Comparison of ENCODE assay signal across 20 cellular contexts in genomic region chrX:3679669-3680068, GRCh38. TPM values are rescaled to one million over a fixed set of nuclear protein-coding genes. Genes with fewer than 3 reads are reported as not detected.
DNase-seq lines count a peak whose midpoint lies in the region; ATAC-seq and TF ChIP-seq lines count a peak whose summit lies in the region.
"Had no signal": no experiment of that assay in that cellular context is flagged by ENCODE, and none has a peak within 500 bp of the region (broad histone marks: within the 10 kb centered on the region; RNA-seq: fewer than 3 reads in every experiment).

No MANE protein-coding gene starts in this region.

- H3K9me3 Mint-ChIP-seq in activated T-cell treated with anti-CD3 and anti-CD28 coated beads, Interleukin-2, amount 50 U/mL, for 24 hours = no peaks in the 10 kb centered on the region
- no peaks in the 10 kb centered on the region for H3K9me3 Mint-ChIP-seq in activated T-cell treated with anti-CD3 and anti-CD28 coated beads, Interleukin-2, amount 50 U/mL, for 4 hours
- no peaks in the 10 kb centered on the region for H3K9me3 Mint-ChIP-seq in T-cell
- H3K9me3 Mint-ChIP-seq: CD8-positive, alpha-beta memory T cell; H9 had no signal

- in situ Hi-C loops in transverse colon (cut with MboI; ENCODE audit: low pct_ligation_motif_present in 1 of 4, low pct_unique_long_range_greater_than_20kb in 1 of 4, low sequenced_read_pairs in 3 of 4) = no loop called here
- in situ Hi-C loops in G401 (cut with HindIII; ENCODE audit: low sequenced_read_pairs) = no loop called here

- CTCF ChIA-PET in T-cell (lab: Charles Lee) = no interaction called here

- H3K4me1 Mint-ChIP-seq in activated T-cell treated with anti-CD3 and anti-CD28 coated beads, Interleukin-2, amount 50 U/mL, for 24 hours (ENCODE audit: low read depth) = peaks cover 28% of the 10 kb centered on the region
- peaks cover 20% of the 10 kb centered on the region for H3K4me1 Mint-ChIP-seq in activated T-cell treated with anti-CD3 and anti-CD28 coated beads, Interleukin-2, amount 50 U/mL, for 4 hours (ENCODE audit: low read depth)
- H3K4me1 Mint-ChIP-seq in T-cell = peaks cover 38 to 44% (median 42%) of the 10 kb centered on the region in 3 donors

- H3K9me3 ChIP-seq in colonic mucosa = no peaks in the 10 kb centered on the region
- no peaks in the 10 kb centered on the region for H3K9me3 ChIP-seq in transverse colon
- H3K9me3 ChIP-seq: A549 had no signal

- intact Hi-C loops in colonic mucosa (cut with DNase I) = no loop called here
- intact Hi-C loops in transverse colon (cut with DNase I; ENCODE audit: low total_unique reads) = no loop called here

- H3K36me3 ChIP-seq in colonic mucosa (no peaks in the 10 kb centered on the region), transverse colon (no peaks in the 10 kb centered on the region)

- H3K4me3 ChIP-seq in colonic mucosa (no peak overlapping the region), transverse colon (no peak overlapping the region)
- H3K4me3 ChIP-seq: A549 had no signal

- H3K27me3 Mint-ChIP-seq in activated T-cell treated with anti-CD3 and anti-CD28 coated beads, Interleukin-2, amount 50 U/mL, for 24 hours = no peaks in the 10 kb centered on the region
- no peaks in the 10 kb centered on the region for H3K27me3 Mint-ChIP-seq in activated T-cell treated with anti-CD3 and anti-CD28 coated beads, Interleukin-2, amount 50 U/mL, for 4 hours (ENCODE audit: low read depth)
- no peaks in the 10 kb centered on the region for H3K27me3 Mint-ChIP-seq in T-cell
- H3K27me3 Mint-ChIP-seq: CD8-positive, alpha-beta memory T cell; IgD-negative memory B cell had no signal

- H3K27ac ChIP-seq in colonic mucosa = no peak overlapping the region
- peak overlapping the region in 1 of 4 donors; percentile 59 for H3K27ac ChIP-seq in transverse colon
- H3K27ac ChIP-seq: 22Rv1, A549 had no signal

- H3K27ac Mint-ChIP-seq in activated T-cell treated with anti-CD3 and anti-CD28 coated beads, Interleukin-2, amount 50 U/mL, for 24 hours = peak overlapping the region; percentile 53
- H3K27ac Mint-ChIP-seq in T-cell = peak overlapping the region; percentile 27 to 63

- DNase-seq in activated T-cell treated with anti-CD3 and anti-CD28 coated beads, Interleukin-2, amount 50 U/mL, for 24 hours = no peak
- DNase-seq in activated T-cell treated with anti-CD3 and anti-CD28 coated beads, Interleukin-2, amount 50 U/mL, for 4 hours = no peak
- DNase-seq in T-cell = no peak
- DNase-seq in colonic mucosa = peak; percentile 71
- peak; percentile 55 for DNase-seq in transverse colon
- DNase-seq in T-helper 2 cell = no peak
- no peak for DNase-seq in G401 (ENCODE audit: low spot score)
- DNase-seq: AML-193; CD8-positive, alpha-beta memory T cell; COR-L47; DMS 273 treated with DMSO at 0.1 percent for 48 hours; DMS53; GDM1; H9 had no signal

- WGBS in transverse colon (ENCODE audit: low coverage in 1 of 2), 2 donors = 55% methylated on average over 4 of the region's 4 CpGs; no CpG with 5 or more reads in 1 of the 2 donors

- no peak for TF ChIP-seq EP300 in transverse colon (IDR thresholded peaks at IDR 0.05; ENCODE audit: low read depth)

- TF ChIP-seq CTCF in colonic mucosa (IDR thresholded peaks at IDR 0.05) (no peak), transverse colon (IDR thresholded peaks at IDR 0.05) (no peak)

- H3K36me3 Mint-ChIP-seq in activated T-cell treated with anti-CD3 and anti-CD28 coated beads, Interleukin-2, amount 50 U/mL, for 24 hours (ENCODE audit: low read depth) = peaks cover 23% of the 10 kb centered on the region
- peaks cover 3% of the 10 kb centered on the region for H3K36me3 Mint-ChIP-seq in activated T-cell treated with anti-CD3 and anti-CD28 coated beads, Interleukin-2, amount 50 U/mL, for 4 hours (ENCODE audit: insufficient read depth)
- peaks cover 10% of the 10 kb centered on the region for H3K36me3 Mint-ChIP-seq in T-cell

- H3K9ac ChIP-seq in colonic mucosa (ENCODE audit: low read depth in 2 of 2, low read length in 2 of 2) = no peak overlapping the region

- no peaks in the 10 kb centered on the region for H3K27me3 ChIP-seq in colonic mucosa
- H3K27me3 ChIP-seq in transverse colon = no peaks in the 10 kb centered on the region

- POLR2A ChIA-PET in T-cell (lab: Charles Lee) = no interaction called here

- no peak for ATAC-seq in activated T-cell treated with anti-CD3 and anti-CD28 coated beads, Interleukin-2, amount 50 U/mL, for 4 hours
- no peak for ATAC-seq in T-cell (replicated peaks in 1 of 4)
- ATAC-seq in GM18498 (IDR thresholded peaks at IDR 0.05; ENCODE audit: unreplicated experiment) = no peak
- ATAC-seq: A549, HepG2 had no signal

- H3K4me1 ChIP-seq in colonic mucosa (peaks cover 8% of the 10 kb centered on the region), transverse colon (peaks cover 0 to 26% (median 19%) of the 10 kb centered on the region in 4 donors)

- no peak for TF ChIP-seq POLR2A in transverse colon (IDR thresholded peaks at IDR 0.05)

- H3K4me3 Mint-ChIP-seq in activated T-cell treated with anti-CD3 and anti-CD28 coated beads, Interleukin-2, amount 50 U/mL, for 24 hours = no peak overlapping the region
- H3K4me3 Mint-ChIP-seq in activated T-cell treated with anti-CD3 and anti-CD28 coated beads, Interleukin-2, amount 50 U/mL, for 4 hours = no peak overlapping the region
- H3K4me3 Mint-ChIP-seq in T-cell = no peak overlapping the region
- H3K4me3 Mint-ChIP-seq: CD14-positive monocyte, H9 had no signal

RNA-seq across cellular contexts. Expression of gene PRKX, which starts 33.8 kb away (rescaled TPM):
- total RNA-seq in activated T-cell treated with anti-CD3 and anti-CD28 coated beads, Interleukin-2, amount 50 U/mL, for 4 hours = 10 to 100 TPM; 29.5 to 40.8 (median 29.8) TPM
- 10 to 100 TPM; 55.9 to 83.2 (median 63.2) TPM for total RNA-seq in T-cell
- total RNA-seq in colonic mucosa = 10 to 100 TPM; 32.4 to 38.2 TPM
- total RNA-seq in transverse colon = 10 to 100 TPM in 3 of 4 donors, 1 to 10 TPM in 1; 1.1 to 69.7 (median 18.1) TPM
- 9.7 and 25.0 TPM in 2 replicates for total RNA-seq in G401 (2014; rRNA removed; shearing (Covaris generic))

Comparison
In these comparisons a context has a peak if more than half of its experiments do, and no peak if none do; other contexts are left out.
1. DNase-seq: peak in colonic mucosa (single experiment) and transverse colon (single experiment); none in activated T-cell treated with anti-CD3 and anti-CD28 coated beads, Interleukin-2, amount 50 U/mL, for 24 hours (single experiment), activated T-cell treated with anti-CD3 and anti-CD28 coated beads, Interleukin-2, amount 50 U/mL, for 4 hours (single experiment), T-cell (0 of 34), T-helper 2 cell (0 of 5) and G401 (single experiment).